ENCODE assay signal across 9 cellular contexts in genomic region chr10:50552771-50553535, GRCh38.
DNase-seq lines count a peak whose midpoint lies in the region; ATAC-seq and TF ChIP-seq lines count a peak whose summit lies in the region.
"Had no signal": no experiment of that assay in that cellular context is flagged by ENCODE, and none has a peak within 500 bp of the region (broad histone marks: within the 10 kb centered on the region; RNA-seq: fewer than 3 reads in every experiment).

No MANE protein-coding gene starts in this region.

- TF ChIP-seq EP300 in esophagus muscularis mucosa (IDR thresholded peaks at IDR 0.05) = no peak

- TF ChIP-seq CTCF in Peyer's patch (IDR thresholded peaks at IDR 0.05) = peak in 4 of 6 experiments; percentile 9 to 71 (median 60)
- peak in 2 of 3 experiments; percentile 18 to 21 for TF ChIP-seq CTCF in esophagus muscularis mucosa (IDR thresholded peaks at IDR 0.05)

- H3K4me1 ChIP-seq in Peyer's patch (peaks cover 0 to 17% (median 0%) of the 10 kb centered on the region in 4 donors), esophagus muscularis mucosa (peaks cover 63 to 85% (median 73%) of the 10 kb centered on the region in 4 donors)

- TF ChIP-seq POLR2A in Peyer's patch (IDR thresholded peaks at IDR 0.05) (no peak), esophagus muscularis mucosa (IDR thresholded peaks at IDR 0.05; ENCODE audit: low read depth) (no peak)

- H3K4me3 ChIP-seq in Peyer's patch (no peak overlapping the region), esophagus muscularis mucosa (no peak overlapping the region)

- ATAC-seq in GM21447 (IDR thresholded peaks at IDR 0.05; ENCODE audit: unreplicated experiment) (peak; percentile 60), HG03378 (IDR thresholded peaks at IDR 0.05; ENCODE audit: unreplicated experiment) (no peak), GM19455 (IDR thresholded peaks at IDR 0.05; ENCODE audit: unreplicated experiment) (no peak), HG02970 (IDR thresholded peaks at IDR 0.05; ENCODE audit: low FRiP score, unreplicated experiment) (no peak)

- DNase-seq in EL (peak; percentile 25), Peyer's patch (peak in 1 of 3 donors; percentile 66), esophagus muscularis mucosa (ENCODE audit: extremely low spot score) (no peak), superior temporal gyrus (ENCODE audit: extremely low spot score) (peak; percentile 74)

- H3K27me3 ChIP-seq in Peyer's patch (no peaks in the 10 kb centered on the region), esophagus muscularis mucosa (no peaks in the 10 kb centered on the region)
- H3K27me3 ChIP-seq: neutrophil had no signal

- H3K27ac ChIP-seq in Peyer's patch (peak overlapping the region in 1 of 4 donors; percentile 0), esophagus muscularis mucosa (replicated peaks in 1 of 4) (peak overlapping the region; percentile 50 to 73 (median 66))
- H3K27ac ChIP-seq: neutrophil had no signal

- H3K9me3 ChIP-seq in Peyer's patch (no peaks in the 10 kb centered on the region), esophagus muscularis mucosa (no peaks in the 10 kb centered on the region)
- H3K9me3 ChIP-seq: neutrophil had no signal

- 68% methylated on average over 4 of the region's 4 CpGs for WGBS in esophagus muscularis mucosa

- intact Hi-C loops in esophagus muscularis mucosa (cut with DNase I) = loop anchor here (2.0 to 5.0 kb wide), 2 partner anchors 54 to 70 kb away; partner anchors contain the start of gene SGMS1

- H3K36me3 ChIP-seq in Peyer's patch (no peaks in the 10 kb centered on the region), esophagus muscularis mucosa (no peaks in the 10 kb centered on the region)
- H3K36me3 ChIP-seq: neutrophil had no signal
